17 cellular contexts compared by ENCODE assay signal in genomic region chr7:18761046-18761445, GRCh38.
DNase-seq lines count a peak whose midpoint lies in the region; TF ChIP-seq lines count a peak whose summit lies in the region.
"Had no signal": no experiment of that assay in that cellular context is flagged by ENCODE, and none has a peak within 500 bp of the region (broad histone marks: within the 10 kb centered on the region; RNA-seq: fewer than 3 reads in every experiment).

No MANE protein-coding gene starts in this region.

- no peaks in the 10 kb centered on the region for H3K27me3 Mint-ChIP-seq in mesothelial cell of epicardium (ENCODE audit: low read depth)
- H3K27me3 Mint-ChIP-seq: CD4-positive, alpha-beta memory T cell had no signal

- H3K36me3 ChIP-seq in PC-9 (ENCODE audit: low read depth) (no peaks in the 10 kb centered on the region), tibial nerve (no peaks in the 10 kb centered on the region)

- POLR2A ChIA-PET in PC-9 (lab: Charles Lee; ENCODE audit: unreplicated experiment) = no interaction called here

- TF ChIP-seq EP300 in tibial nerve (IDR thresholded peaks at IDR 0.05) = no peak

- CTCF ChIA-PET in PC-9 (lab: Charles Lee) = no interaction called here

- H3K4me1 Mint-ChIP-seq in mesothelial cell of epicardium = peaks cover 59% of the 10 kb centered on the region
- H3K4me1 Mint-ChIP-seq: CD4-positive, alpha-beta memory T cell had no signal

- no peaks in the 10 kb centered on the region for H3F3A ChIP-seq in PC-9 (ENCODE audit: insufficient read depth, low read depth)

- H3K4me1 ChIP-seq in PC-9 (replicated peaks; ENCODE audit: insufficient read depth) (no peaks in the 10 kb centered on the region), tibial nerve (peaks cover 0 to 8% (median 0%) of the 10 kb centered on the region in 4 donors)
- H3K4me1 ChIP-seq: A549 had no signal

- H3K27ac ChIP-seq in PC-9 (no peak overlapping the region), tibial nerve (no peak overlapping the region)
- H3K27ac ChIP-seq: A549, GM23248 had no signal

- H3K79me2 ChIP-seq in PC-9 (ENCODE audit: low read depth) = no peaks in the 10 kb centered on the region

- no peaks in the 10 kb centered on the region for H3K27me3 ChIP-seq in PC-9 (ENCODE audit: insufficient read depth, low read depth)
- no peaks in the 10 kb centered on the region for H3K27me3 ChIP-seq in tibial nerve

- H3K9me3 ChIP-seq in PC-9 (ENCODE audit: insufficient read depth, low read depth) = no peaks in the 10 kb centered on the region
- H3K9me3 ChIP-seq in tibial nerve = no peaks in the 10 kb centered on the region
- H3K9me3 ChIP-seq: A549 had no signal

- 62 to 65% methylated on average over 2 of the region's 2 CpGs for WGBS in tibial nerve, 2 donors

- H3K4me3 Mint-ChIP-seq in mesothelial cell of epicardium = no peak overlapping the region
- H3K4me3 Mint-ChIP-seq: CD4-positive, alpha-beta memory T cell; H9 had no signal

- H3K27ac Mint-ChIP-seq in mesothelial cell of epicardium = peak overlapping the region; percentile 71
- H3K27ac Mint-ChIP-seq: CD4-positive, alpha-beta memory T cell had no signal

- no peaks in the 10 kb centered on the region for H4K20me1 ChIP-seq in PC-9 (ENCODE audit: insufficient read depth)

- H3K4me2 ChIP-seq in PC-9 = no peak overlapping the region
- H3K4me2 ChIP-seq: A549 had no signal

- TF ChIP-seq POLR2A in tibial nerve (IDR thresholded peaks at IDR 0.05) = no peak

- no peaks in the 10 kb centered on the region for H3K36me3 Mint-ChIP-seq in mesothelial cell of epicardium
- H3K36me3 Mint-ChIP-seq: CD4-positive, alpha-beta memory T cell had no signal

- DNase-seq in PC-9 = no peak
- peak; percentile 43 for DNase-seq in astrocyte of the hippocampus (ENCODE audit: low read depth, low spot score)
- no peak for DNase-seq in mesothelial cell of epicardium (ENCODE audit: low spot score in 2 of 2, unreplicated experiment in 2 of 2)
- no peak for DNase-seq in ACHN
- no peak for DNase-seq in dermis blood vessel endothelial cell
- DNase-seq in tibial nerve (ENCODE audit: low spot score in 2 of 2) = no peak
- DNase-seq in cerebellar cortex (ENCODE audit: low spot score) = no peak
- DNase-seq: 8988T; C1 segment of cervical spinal cord; Calu3; CD4-positive, alpha-beta memory T cell; COR-L47; DMS153; DND-41; GM23248; H9 had no signal

- no peak overlapping the region for H3K4me3 ChIP-seq in PC-9
- H3K4me3 ChIP-seq in tibial nerve = no peak overlapping the region
- H3K4me3 ChIP-seq: A549, GM23248 had no signal

- in situ Hi-C loops in ACHN (cut with HindIII; ENCODE audit: low pct_ligation_motif_present, low pct_unique_long_range_greater_than_20kb, low sequenced_read_pairs) = no loop called here

- no peaks in the 10 kb centered on the region for H3K9me2 ChIP-seq in PC-9 (ENCODE audit: insufficient read depth)

- intact Hi-C loops in PC-9 (cut with micrococcal nuclease; ENCODE audit: unreplicated experiment) = no loop called here

- TF ChIP-seq CTCF in PC-9 (conservative IDR thresholded peaks at IDR 0.05) (no peak), mesothelial cell of epicardium (IDR thresholded peaks at IDR 0.05; ENCODE audit: unreplicated experiment) (no peak), tibial nerve (IDR thresholded peaks at IDR 0.05) (no peak)

- no peaks in the 10 kb centered on the region for H3K9me3 Mint-ChIP-seq in mesothelial cell of epicardium
- H3K9me3 Mint-ChIP-seq: CD4-positive, alpha-beta memory T cell; H9 had no signal

- BruUV-seq in PC-9 (replicated peaks; lab: Mats Ljungman, UMichigan) = no TSS peak

- 0 out of 2 replicates have a peak overlapping the region, but pooled peaks have one; percentile 12 for H2AFZ ChIP-seq in PC-9
- H2AFZ ChIP-seq: GM23248 had no signal
